10 cellular contexts compared by ENCODE assay signal in genomic region chr19:33957804-33958203, GRCh38.
"Had no signal": no experiment of that assay in that cellular context is flagged by ENCODE, and none has a peak within 500 bp of the region (broad histone marks: within the 10 kb centered on the region; RNA-seq: fewer than 3 reads in every experiment).

No MANE protein-coding gene starts in this region.

- H3K27ac Mint-ChIP-seq: GM23338, H9, HFFc6, IgD-negative memory B cell had no signal

- H3K4me1 Mint-ChIP-seq: GM23338, H9, IgD-negative memory B cell had no signal

- FAIRE-seq: H1, H54, HepG2 had no signal

- DNase-seq: H9, HFFc6, KBM-7 had no signal

- H3K27ac ChIP-seq: HL-60 had no signal

- H3K4me3 Mint-ChIP-seq: GM23338, H9, HFFc6, IgD-negative memory B cell had no signal

- ATAC-seq: GM23338, HCT116, HepG2 had no signal

- H3K9me3 Mint-ChIP-seq: GM23338, H9 had no signal

- H3K4me3 ChIP-seq: GM23338 had no signal

- H3K4me2 ChIP-seq: GM23338 had no signal
